In the genomic region with DNA sequence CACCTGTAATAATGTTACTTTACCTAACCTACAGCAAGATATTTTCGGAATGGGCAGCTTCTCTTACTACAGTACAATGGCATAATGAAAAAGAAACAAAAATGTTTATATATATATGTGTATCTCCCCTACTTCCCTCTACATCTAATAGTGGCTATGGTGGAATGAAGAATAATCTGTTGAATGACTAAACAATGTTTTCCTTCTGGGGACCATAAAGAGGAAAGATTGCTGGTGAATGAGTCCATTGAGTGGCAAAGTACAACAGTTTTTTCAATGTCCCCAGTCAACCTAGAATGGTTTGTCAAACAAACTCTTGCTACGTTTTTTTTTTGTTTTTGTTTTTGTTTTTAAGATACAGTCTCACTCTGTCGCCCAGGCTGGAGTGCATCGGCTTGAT, we compare ENCODE assay signal across 6 cellular contexts.
"Had no signal": no experiment of that assay in that cellular context is flagged by ENCODE, and none has a peak within 500 bp of the region (broad histone marks: within the 10 kb centered on the region; RNA-seq: fewer than 3 reads in every experiment).

No MANE protein-coding gene starts in this region.

- H3K4me3 ChIP-seq: K562 had no signal

- DNase-seq: IMR-90, KBM-7, KG1 had no signal

- ATAC-seq: HepG2, K562 had no signal

- H3K27ac ChIP-seq: HL-60 had no signal
